ENCODE assay signal across 8 cellular contexts in genomic region chr22:29553391-29554224, GRCh38. TPM values are rescaled to one million over a fixed set of nuclear protein-coding genes. Genes with fewer than 3 reads are reported as not detected.
DNase-seq lines count a peak whose midpoint lies in the region; ATAC-seq and TF ChIP-seq lines count a peak whose summit lies in the region.

Gene THOC5, minus strand, starts transcription at chr22:29553757. Its CDS starts 4,610 bp downstream, at chr22:29549147.

- DNase-seq in GM12864 (ENCODE audit: low read depth) = peak; percentile 69
- peak; percentile 98 for DNase-seq in NCI-H1092 treated with DMSO at 0.1 percent for 48 hours (lab: John Stamatoyannopoulos, UW)
- peak; percentile 92 for DNase-seq in SKM-1 (lab: John Stamatoyannopoulos, UW; ENCODE audit: unreplicated experiment)
- DNase-seq in activated naive CD4-positive, alpha-beta T cell treated with anti-CD3 and anti-CD28 coated beads, Interleukin-2, amount 50 U/mL, for 72 hours (ENCODE audit: low spot score in 2 of 2) = peak; percentile 84 to 91
- DNase-seq in glomerular endothelial cell (ENCODE audit: extremely low read depth, low read depth, low spot score) = peak; percentile 75
- DNase-seq in omental fat pad (ENCODE audit: low spot score) = peak; percentile 72
- DNase-seq in testis = peak; percentile 96

- 0 to 1% methylated on average over 35 to 36 of the region's 43 CpGs for WGBS in testis, 2 donors

- peak within 1 kb of the TSS; percentile 12 to 81 for H3K27ac ChIP-seq in testis

- H3K9me3 ChIP-seq in testis = no peaks in the 10 kb centered on the region

- peak; percentile 32 for TF ChIP-seq CTCF in GM12864 (IDR thresholded peaks at IDR 0.05; ENCODE audit: low read depth, low read length, missing control alignments)
- no peak for TF ChIP-seq CTCF in omental fat pad (IDR thresholded peaks at IDR 0.05)
- TF ChIP-seq CTCF in testis (IDR thresholded peaks at IDR 0.05) = peak; percentile 48 to 68 (median 52)

- H3K36me3 ChIP-seq in testis (ENCODE audit: low read depth, missing control alignments) = no peaks in the 10 kb centered on the region

- ATAC-seq in HG02623 (IDR thresholded peaks at IDR 0.05; ENCODE audit: unreplicated experiment) (peak; percentile 94), omental fat pad (ENCODE audit: low FRiP score) (peak; percentile 97)
- ATAC-seq in activated naive CD4-positive, alpha-beta T cell treated with anti-CD3 and anti-CD28 coated beads, Interleukin-2, amount 50 U/mL, for 72 hours = peak; percentile 98 to 99

- H3K27ac Mint-ChIP-seq in activated naive CD4-positive, alpha-beta T cell treated with anti-CD3 and anti-CD28 coated beads, Interleukin-2, amount 50 U/mL, for 72 hours = peak within 1 kb of the TSS; percentile 85 to 97

- no peak for TF ChIP-seq POLR2A in testis (IDR thresholded peaks at IDR 0.05)

- peaks cover 18% of the 10 kb centered on the region for H3K4me1 ChIP-seq in testis

- H3K27me3 ChIP-seq in testis = no peaks in the 10 kb centered on the region

- H3K36me3 Mint-ChIP-seq in activated naive CD4-positive, alpha-beta T cell treated with anti-CD3 and anti-CD28 coated beads, Interleukin-2, amount 50 U/mL, for 72 hours = peaks cover 5 to 16% of the 10 kb centered on the region in 2 donors

- H3K4me3 ChIP-seq in GM12864 (ENCODE audit: low read depth, low read length) (peak within 1 kb of the TSS; percentile 84), testis (peak within 1 kb of the TSS; percentile 68 to 82)

- intact Hi-C loops in testis (cut with DNase I; ENCODE audit: low total_unique reads) = no loop called here

- H3K9me3 Mint-ChIP-seq in activated naive CD4-positive, alpha-beta T cell treated with anti-CD3 and anti-CD28 coated beads, Interleukin-2, amount 50 U/mL, for 72 hours = no peaks in the 10 kb centered on the region

RNA-seq across cellular contexts. Expression of gene THOC5, which starts in this region (rescaled TPM):
- 10 to 100 TPM; 50.8 to 82.9 TPM for total RNA-seq in activated naive CD4-positive, alpha-beta T cell treated with anti-CD3 and anti-CD28 coated beads, Interleukin-2, amount 50 U/mL, for 72 hours
- total RNA-seq in glomerular endothelial cell (41.0 and 50.9 TPM in 2 replicates), omental fat pad (10 to 100 TPM; 21.0 to 54.2 (median 29.4) TPM), testis (10 to 100 TPM; 46.0 to 59.1 TPM)
- 58.7 TPM for polyA plus RNA-seq in testis (ENCODE audit: insufficient read depth, low read depth, low replicate concordance)

Comparison
In these comparisons a context has a peak if more than half of its experiments do, and no peak if none do; other contexts are left out.
1. Peak in every context shown above with its lines: DNase-seq, ATAC-seq, H3K4me3 ChIP-seq and H3K27ac ChIP-seq.
2. CTCF ChIP-seq: peak in GM12864 (single experiment) and testis (3 of 3); none in omental fat pad (0 of 3).